Comparison of ENCODE assay signal across 9 cellular contexts in genomic region chr2:197205590-197206215, GRCh38.
DNase-seq lines count a peak whose midpoint lies in the region; ATAC-seq and TF ChIP-seq lines count a peak whose summit lies in the region.
"Had no signal": no experiment of that assay in that cellular context is flagged by ENCODE, and none has a peak within 500 bp of the region (broad histone marks: within the 10 kb centered on the region; RNA-seq: fewer than 3 reads in every experiment).

No MANE protein-coding gene starts in this region.

- ATAC-seq in GM19463 (IDR thresholded peaks at IDR 0.05; ENCODE audit: unreplicated experiment) = peak; percentile 55
- ATAC-seq in HG03442 (IDR thresholded peaks at IDR 0.05; ENCODE audit: unreplicated experiment) = peak; percentile 62

- TF ChIP-seq POLR2A in sigmoid colon (IDR thresholded peaks at IDR 0.05) (no peak), lower leg skin (IDR thresholded peaks at IDR 0.05) (no peak)

- peaks cover 0 to 45% (median 24%) of the 10 kb centered on the region in 4 donors for H3K4me1 ChIP-seq in sigmoid colon

- intact Hi-C loops in sigmoid colon (cut with DNase I) (no loop called here), lower leg skin (cut with DNase I; ENCODE audit: low total_unique reads) (loop anchor here (10.0 kb wide), 1 partner anchor 99 kb away; no protein-coding TSS in a partner anchor)

- WGBS in sigmoid colon, 2 donors = 48 to 72% methylated on average over 7 of the region's 7 CpGs
- WGBS in lower leg skin, 2 donors = 80% methylated on average over 7 of the region's 7 CpGs

- no peaks in the 10 kb centered on the region for H3K9me3 ChIP-seq in sigmoid colon
- H3K9me3 ChIP-seq: SJSA1 had no signal

- peak; percentile 49 for DNase-seq in activated T-cell treated with anti-CD3 and anti-CD28 coated beads for 48 hours (ENCODE audit: low read depth)
- no peak for DNase-seq in NCI-H748 (lab: John Stamatoyannopoulos, UW; ENCODE audit: unreplicated experiment)
- no peak for DNase-seq in NCI-H2227 treated with DMSO at 0.1 percent for 48 hours (lab: John Stamatoyannopoulos, UW)
- no peak for DNase-seq in sigmoid colon
- DNase-seq in lower leg skin (ENCODE audit: low spot score in 2 of 2) = no peak

- H3K27me3 ChIP-seq in sigmoid colon = no peaks in the 10 kb centered on the region
- H3K27me3 ChIP-seq: SJSA1 had no signal

- no peak for TF ChIP-seq EP300 in sigmoid colon (IDR thresholded peaks at IDR 0.05)

- H3K27ac ChIP-seq in skin epidermis (peak overlapping the region in 12 of 21 experiments; percentile 13 to 93 (median 56)), sigmoid colon (peak overlapping the region in 1 of 4 donors; percentile 8)
- H3K27ac ChIP-seq: SJSA1 had no signal

- no peak for TF ChIP-seq CTCF in sigmoid colon (IDR thresholded peaks at IDR 0.05)
- TF ChIP-seq CTCF in lower leg skin (IDR thresholded peaks at IDR 0.05) = no peak

- H3K4me3 ChIP-seq in skin epidermis (no peak overlapping the region), sigmoid colon (no peak overlapping the region), lower leg skin (ENCODE audit: low read depth, poor library complexity, severe bottlenecking) (no peak overlapping the region)
- H3K4me3 ChIP-seq: SJSA1 had no signal

- no peaks in the 10 kb centered on the region for H3K36me3 ChIP-seq in sigmoid colon
- H3K36me3 ChIP-seq: SJSA1 had no signal
